36 cellular contexts compared by ENCODE assay signal in the genomic region with DNA sequence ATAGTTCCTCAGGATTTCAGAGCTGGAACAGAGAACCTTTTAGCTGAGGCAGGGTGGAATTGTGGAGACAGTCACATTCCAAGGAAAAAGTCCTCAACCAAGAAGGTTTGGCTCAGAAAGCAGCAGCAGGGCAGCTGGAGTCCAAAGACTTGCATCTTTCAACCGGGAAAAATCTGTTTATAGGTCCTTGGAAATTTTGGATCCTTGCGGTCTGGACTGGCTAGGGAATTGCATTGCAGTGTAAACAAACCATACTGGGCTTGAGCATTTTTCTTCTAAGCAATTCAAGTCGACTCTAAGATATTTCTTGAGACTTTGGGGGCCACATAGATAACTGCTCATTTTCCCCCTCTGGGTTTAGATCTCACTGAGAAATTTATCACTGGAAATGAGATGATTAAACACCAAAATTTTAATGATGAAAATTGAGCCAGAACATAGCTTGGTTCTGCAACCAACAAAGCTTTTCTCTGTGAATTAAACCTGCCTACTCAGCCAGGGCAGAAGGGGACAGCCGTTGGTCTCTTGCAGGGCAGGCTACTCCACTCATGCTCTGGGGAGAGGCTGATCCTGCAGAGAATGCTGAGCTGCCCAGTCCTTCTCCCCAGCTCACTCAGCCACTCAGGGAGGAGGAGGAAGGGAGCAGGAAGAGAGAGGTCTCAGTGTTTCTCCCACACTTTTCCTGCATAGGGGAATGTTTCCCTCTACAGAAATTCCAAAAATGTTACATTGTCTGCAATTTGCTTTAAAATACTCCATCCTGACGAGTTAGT. TPM values are rescaled to one million over a fixed set of nuclear protein-coding genes. Genes with fewer than 3 reads are reported as not detected.
DNase-seq lines count a peak whose midpoint lies in the region; ATAC-seq and TF ChIP-seq lines count a peak whose summit lies in the region.
"Had no signal": no experiment of that assay in that cellular context is flagged by ENCODE, and none has a peak within 500 bp of the region (broad histone marks: within the 10 kb centered on the region; RNA-seq: fewer than 3 reads in every experiment).

No MANE protein-coding gene starts in this region.

- H3K4me2 ChIP-seq in DND-41 (ENCODE audit: insufficient read depth, low read length) (no peak overlapping the region), osteoblast (ENCODE audit: insufficient read depth, low read length) (peak overlapping the region; percentile 43)

- H3K79me2 ChIP-seq in DND-41 (ENCODE audit: insufficient read depth, low read length) (no peaks in the 10 kb centered on the region), osteoblast (ENCODE audit: insufficient read depth, low read length) (no peaks in the 10 kb centered on the region)

- H4K20me1 ChIP-seq in DND-41 (ENCODE audit: insufficient read depth, low read length) (no peaks in the 10 kb centered on the region), osteoblast (ENCODE audit: insufficient read depth, low read length) (no peaks in the 10 kb centered on the region)

- no peaks in the 10 kb centered on the region for H3K9me3 ChIP-seq in DND-41 (ENCODE audit: insufficient read depth, low read length, severe bottlenecking)
- H3K9me3 ChIP-seq in WERI-Rb-1 (ENCODE audit: severe bottlenecking), result no peaks in the 10 kb centered on the region
- H3K9me3 ChIP-seq in osteoblast (ENCODE audit: low read depth, low read length), result no peaks in the 10 kb centered on the region
- no peaks in the 10 kb centered on the region for H3K9me3 ChIP-seq in gastroesophageal sphincter
- H3K9me3 ChIP-seq: ascending aorta, gastrocnemius medialis, neutrophil, right lobe of liver, SJCRH30, transverse colon had no signal

- no peak overlapping the region for H3K4me3 ChIP-seq in DND-41 (ENCODE audit: low read depth in 1 of 2, low read length in 2 of 2)
- no peak overlapping the region for H3K4me3 ChIP-seq in WERI-Rb-1 (ENCODE audit: low read depth, low read length)
- H3K4me3 ChIP-seq in fibroblast of villous mesenchyme (ENCODE audit: low read depth, low read length), result no peak overlapping the region
- no peak overlapping the region for H3K4me3 ChIP-seq in osteoblast (ENCODE audit: insufficient read depth, low read length)
- H3K4me3 ChIP-seq in gastroesophageal sphincter, result no peak overlapping the region
- H3K4me3 ChIP-seq: ascending aorta, cardiac muscle cell, coronary artery, gastrocnemius medialis, right lobe of liver, SJCRH30, transverse colon had no signal

- TF ChIP-seq CTCF in DND-41 (IDR thresholded peaks at IDR 0.05; ENCODE audit: borderline replicate concordance, extremely low read depth, low read length, poor library complexity, severe bottlenecking) (no peak), WERI-Rb-1 (IDR thresholded peaks at IDR 0.05; ENCODE audit: low read depth, low read length) (no peak), fibroblast of villous mesenchyme (IDR thresholded peaks at IDR 0.05; ENCODE audit: insufficient read depth, low read depth, low read length) (no peak), osteoblast (IDR thresholded peaks at IDR 0.05; ENCODE audit: extremely low read depth, low read depth, low read length) (no peak), gastroesophageal sphincter (IDR thresholded peaks at IDR 0.05) (no peak)

- peak overlapping the region; percentile 8; the same call in 1 of the 2 replicates for H3K27ac ChIP-seq in DND-41 (ENCODE audit: low read length)
- no peak overlapping the region for H3K27ac ChIP-seq in WERI-Rb-1
- no peak overlapping the region for H3K27ac ChIP-seq in osteoblast (ENCODE audit: low read depth, low read length)
- peak overlapping the region in 2 of 4 donors; percentile 8 to 55 for H3K27ac ChIP-seq in gastroesophageal sphincter
- H3K27ac ChIP-seq: ascending aorta, cardiac muscle cell, coronary artery, gastrocnemius medialis, neutrophil, right lobe of liver, SJCRH30, transverse colon, VCaP had no signal

- TF ChIP-seq POLR2A in gastroesophageal sphincter (IDR thresholded peaks at IDR 0.05), result no peak

- H3K4me1 ChIP-seq in DND-41 (ENCODE audit: insufficient read depth, low read length) (peaks cover 25% of the 10 kb centered on the region), osteoblast (ENCODE audit: insufficient read depth, low read length) (peaks cover 11% of the 10 kb centered on the region), gastroesophageal sphincter (peaks cover 10 to 49% (median 12%) of the 10 kb centered on the region in 3 donors)
- H3K4me1 ChIP-seq: ascending aorta, right lobe of liver, SJCRH30, transverse colon had no signal

- H2AFZ ChIP-seq in DND-41 (ENCODE audit: low read depth, low read length) (peak overlapping the region; percentile 42; the same call in 1 of the 2 replicates), osteoblast (ENCODE audit: low read length) (peak overlapping the region; percentile 26)

- H3K27me3 ChIP-seq in DND-41 (ENCODE audit: insufficient read depth, low read length, poor library complexity) (no peaks in the 10 kb centered on the region), WERI-Rb-1 (ENCODE audit: insufficient read depth, low read depth, severe bottlenecking) (no peaks in the 10 kb centered on the region), osteoblast (ENCODE audit: insufficient read depth, low read length) (no peaks in the 10 kb centered on the region), gastroesophageal sphincter (no peaks in the 10 kb centered on the region)
- H3K27me3 ChIP-seq: ascending aorta, cardiac muscle cell, gastrocnemius medialis, neutrophil, right lobe of liver, SJCRH30, transverse colon had no signal

- no peak for TF ChIP-seq EP300 in gastroesophageal sphincter (IDR thresholded peaks at IDR 0.05)

- DNase-seq in DND-41, result no peak
- DNase-seq in WERI-Rb-1, result peak; percentile 30
- peak; percentile 45 for DNase-seq in fibroblast of villous mesenchyme (ENCODE audit: low read depth)
- DNase-seq in osteoblast (ENCODE audit: insufficient read length, low spot score, missing footprints), result no peak
- DNase-seq in activated T-cell treated with anti-CD3 and anti-CD28 coated beads, Interleukin-2, amount 50 U/mL, for 1 hour, result no peak
- DNase-seq: ACHN; activated CD4-positive, alpha-beta T cell treated with anti-CD3 and anti-CD28 coated beads, Interleukin-2, amount 10 ng/mL, durations not matched to agents 7 days and 5 days; activated gamma-delta T cell; activated naive CD8-positive, alpha-beta T cell treated with anti-CD3 and anti-CD28 coated beads, Interleukin-2, amount 10 ng/mL, durations not matched to agents 7 days and 5 days; C1 segment of cervical spinal cord; DMS153; effector memory CD4-positive, alpha-beta T cell; gastrocnemius medialis; hippocampal formation; immature natural killer cell; MV-4-11; NCI-H1436; NCI-H2081; NCI-H526; right lobe of liver; SJCRH30; stimulated activated CD4-positive, alpha-beta T cell treated with anti-CD3 and anti-CD28 coated beads, Interleukin-4, amount 100 ng/mL, for 1 hour; SW 1271; transverse colon had no signal

- WGBS in gastroesophageal sphincter (ENCODE audit: low coverage in 1 of 2), 2 donors, result 12 to 25% methylated on average over 3 to 4 of the region's 5 CpGs

- H3K9ac ChIP-seq in DND-41 (ENCODE audit: low read depth, low read length), result no peak overlapping the region

- no peaks in the 10 kb centered on the region for H3K36me3 ChIP-seq in DND-41 (ENCODE audit: insufficient read depth, low read length)
- H3K36me3 ChIP-seq in WERI-Rb-1, result no peaks in the 10 kb centered on the region
- no peaks in the 10 kb centered on the region for H3K36me3 ChIP-seq in osteoblast (ENCODE audit: insufficient read depth, low read length)
- H3K36me3 ChIP-seq in gastroesophageal sphincter, result no peaks in the 10 kb centered on the region
- H3K36me3 ChIP-seq: ascending aorta, cardiac muscle cell, gastrocnemius medialis, neutrophil, right lobe of liver, SJCRH30, transverse colon had no signal

- ATAC-seq in DND-41 (ENCODE audit: insufficient read depth, low read depth) (no peak), gastroesophageal sphincter (no peak), HG03095 (IDR thresholded peaks at IDR 0.05; ENCODE audit: unreplicated experiment) (no peak), GM21526 (IDR thresholded peaks at IDR 0.05; ENCODE audit: low FRiP score, unreplicated experiment) (no peak)
- ATAC-seq: gastrocnemius medialis, right lobe of liver had no signal

RNA-seq across cellular contexts. Expression of gene HMHB1, which starts 40.5 kb away (rescaled TPM):
- total RNA-seq in fibroblast of villous mesenchyme (not detected in 2 replicates), osteoblast (not detected in 2 replicates), gastroesophageal sphincter (not detected)
- total RNA-seq: activated CD4-positive, alpha-beta T cell treated with anti-CD3 and anti-CD28 coated beads, Interleukin-2, amount 10 ng/mL, durations not matched to agents 7 days and 5 days; activated CD8-positive, alpha-beta memory T cell treated with anti-CD3 and anti-CD28 coated beads for 36 hours; activated naive CD8-positive, alpha-beta T cell treated with anti-CD3 and anti-CD28 coated beads, Interleukin-2, amount 10 ng/mL, durations not matched to agents 7 days and 5 days; ascending aorta; cardiac muscle cell; epithelial cell of proximal tubule; gastrocnemius medialis; LHCN-M2; progenitor cell of endocrine pancreas; right lobe of liver; SJCRH30; transverse colon had no signal

Comparison
In these comparisons a context has a peak if more than half of its experiments do, and no peak if none do; other contexts are left out.
1. DNase-seq: peak in WERI-Rb-1 (single experiment) and fibroblast of villous mesenchyme (single experiment); none in DND-41 (single experiment), osteoblast (single experiment) and activated T-cell treated with anti-CD3 and anti-CD28 coated beads, Interleukin-2, amount 50 U/mL, for 1 hour (single experiment).